Comparison of ENCODE assay signal across 1 cellular context in the genomic region with DNA sequence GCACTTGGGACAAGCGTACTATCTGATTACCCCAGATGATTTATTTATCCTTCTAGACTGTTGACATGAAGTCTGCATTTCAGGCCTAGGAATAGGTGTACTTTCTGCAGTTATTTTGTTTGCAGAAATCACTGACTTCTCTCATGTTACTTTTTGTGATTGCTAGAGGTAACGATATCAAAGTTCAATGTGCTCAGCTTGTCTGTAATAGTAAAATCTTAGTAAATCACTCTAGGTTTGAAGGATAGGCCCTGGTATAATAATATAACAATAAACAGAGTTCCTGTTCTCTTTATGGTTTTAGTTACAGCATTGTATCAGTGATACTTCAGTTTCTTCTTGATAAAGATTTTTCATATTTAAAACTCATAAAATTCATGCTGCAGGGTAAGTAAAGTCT.
TF ChIP-seq lines count a peak whose summit lies in the region.

No MANE protein-coding gene starts in this region.

TF ChIP-seq in SK-N-SH, 30 proteins besides CTCF, POLR2A, EP300 and RAD21 (continued from another document):
- no peak for TF ChIP-seq FOSL2 (IDR thresholded peaks at IDR 0.05; ENCODE audit: borderline replicate concordance, low read depth)
- no peak for TF ChIP-seq JUND (IDR thresholded peaks at IDR 0.05)
- TF ChIP-seq, protein P1, sequence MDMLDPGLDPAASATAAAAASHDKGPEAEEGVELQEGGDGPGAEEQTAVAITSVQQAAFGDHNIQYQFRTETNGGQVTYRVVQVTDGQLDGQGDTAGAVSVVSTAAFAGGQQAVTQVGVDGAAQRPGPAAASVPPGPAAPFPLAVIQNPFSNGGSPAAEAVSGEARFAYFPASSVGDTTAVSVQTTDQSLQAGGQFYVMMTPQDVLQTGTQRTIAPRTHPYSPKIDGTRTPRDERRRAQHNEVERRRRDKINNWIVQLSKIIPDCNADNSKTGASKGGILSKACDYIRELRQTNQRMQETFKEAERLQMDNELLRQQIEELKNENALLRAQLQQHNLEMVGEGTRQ (IDR thresholded peaks at IDR 0.05; ENCODE audit: borderline replicate concordance, low read depth, low read length), result no peak
- no peak for TF ChIP-seq POLR2AphosphoS5 (IDR thresholded peaks at IDR 0.05; ENCODE audit: low read depth, low read length)
